In the genomic region with DNA sequence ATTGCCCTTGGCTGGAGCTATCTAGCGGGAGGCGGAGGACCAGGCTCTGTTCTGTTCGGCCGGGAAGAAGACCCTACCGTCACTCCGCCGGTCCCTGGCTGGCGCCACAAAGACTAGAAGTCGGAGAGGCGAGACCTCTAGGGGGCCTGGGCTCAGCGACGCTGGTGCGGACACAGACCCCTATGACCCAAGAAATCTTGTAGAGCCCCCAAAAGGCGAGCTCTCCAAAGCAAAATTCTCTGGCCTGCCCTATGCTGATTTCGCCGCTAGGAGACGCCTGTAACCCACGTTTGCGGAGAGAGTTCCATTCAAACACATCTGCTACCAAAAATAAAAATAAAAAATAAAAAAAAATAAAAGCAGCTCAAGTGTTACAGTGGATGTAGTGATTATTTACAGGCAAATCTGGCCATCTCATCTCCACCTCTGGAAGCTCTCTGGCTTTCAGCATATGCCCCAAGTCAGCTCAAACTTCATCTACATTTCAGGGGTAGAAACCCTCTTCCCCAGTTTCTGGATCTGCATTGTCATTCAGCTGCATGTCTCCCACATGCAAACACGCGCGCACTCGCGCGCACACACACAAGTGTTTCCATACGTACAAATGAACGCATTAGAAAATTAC, we compare ENCODE assay signal across 8 cellular contexts. TPM values are rescaled to one million over a fixed set of nuclear protein-coding genes. Genes with fewer than 3 reads are reported as not detected.
A peak's percentile ranks its signal among the peaks of the same experiment; 100 is the strongest.
DNase-seq lines count a peak whose midpoint lies in the region; ATAC-seq, FAIRE-seq and TF ChIP-seq lines count a peak whose summit lies in the region.
"Had no signal": no experiment of that assay in that cellular context is flagged by ENCODE, and none has a peak within 500 bp of the region (broad histone marks: within the 10 kb centered on the region; RNA-seq: fewer than 3 reads in every experiment).

No MANE protein-coding gene starts in this region.

- TF ChIP-seq POLR2A in K562 (conservative IDR thresholded peaks at IDR 0.05) = no peak

- peak; percentile 56 to 70 (median 66) for TF ChIP-seq CTCF in K562 (IDR thresholded peaks at IDR 0.05 in 2 of 3, conservative IDR thresholded peaks at IDR 0.05 in 1 of 3; ENCODE audit: insufficient read depth in 2 of 3, low read depth in 1 of 3, low read length in 3 of 3)

- peak; percentile 84 for DNase-seq in ELF-1 (ENCODE audit: low read depth, low spot score)
- DNase-seq in NCI-H2107 (lab: John Stamatoyannopoulos, UW) = peak; percentile 6
- DNase-seq in K562 (ENCODE audit: extremely low read depth in 1 of 4, low spot score in 3 of 4) = peak in 3 of 4 experiments; percentile 23 to 46 (median 28)
- peak; percentile 93 for DNase-seq in inferior parietal cortex (ENCODE audit: extremely low spot score)
- peak in 47 of 49 donors; percentile 10 to 89 (median 62) for DNase-seq in substantia nigra (lab: John Stamatoyannopoulos, UW)
- no peak for DNase-seq in cerebellum (ENCODE audit: low spot score)

- no peak overlapping the region for H3K27ac ChIP-seq in K562 (ENCODE audit: extremely low read depth, low read depth, low read length)
- peak overlapping the region; percentile 95 for H3K27ac ChIP-seq in substantia nigra (ENCODE audit: low read depth, low read length, poor library complexity, severe bottlenecking)

- H2AFZ ChIP-seq in K562 (ENCODE audit: low read depth, low read length) = no peak overlapping the region

- FAIRE-seq in K562 (lab: Jason Lieb, UNC) = no peak

- no peak overlapping the region for H3K4me2 ChIP-seq in K562 (ENCODE audit: insufficient read depth, low read length)

- peak; percentile 58 to 67 for TF ChIP-seq RAD21 in K562 (CRISPR knock-in tag; conservative IDR thresholded peaks at IDR 0.05 in 1 of 2, IDR thresholded peaks at IDR 0.05 in 1 of 2)

- POLR2A ChIA-PET in K562 (lab: Yijun Ruan, JAX) = no interaction called here

- WGBS in K562 (ENCODE audit: insufficient coverage, low coverage, missing lambda C conversion rate) = 3% methylated on average over 27 of the region's 27 CpGs

- no peak overlapping the region for H3K9ac ChIP-seq in K562 (ENCODE audit: insufficient read depth in 1 of 2, low read depth in 2 of 2, low read length in 2 of 2)

- no peaks in the 10 kb centered on the region for H3K79me2 ChIP-seq in K562 (ENCODE audit: control insufficient read depth, insufficient read depth, low read length)

- BruUV-seq in K562 (replicated peaks; lab: Mats Ljungman, UMichigan) = no TSS peak

- peaks cover 0 to 22% of the 10 kb centered on the region in 2 experiments; a peak in 2 of 5 replicates for H3K4me1 ChIP-seq in K562 (replicated peaks in 1 of 2; ENCODE audit: control insufficient read depth in 2 of 2, insufficient read depth in 2 of 2, low read length in 2 of 2)

- no peaks in the 10 kb centered on the region for H3K27me3 ChIP-seq in K562 (ENCODE audit: control insufficient read depth in 2 of 2, insufficient read depth in 2 of 2, low read length in 2 of 2)

- intact Hi-C loops in K562 (cut with micrococcal nuclease) = loop anchor here (5.0 kb wide), 1 partner anchor 451 kb away; no protein-coding TSS in a partner anchor

- in situ Hi-C loops in K562 (cut with MboI) = no loop called here

- ATAC-seq in GM21576 (IDR thresholded peaks at IDR 0.05; ENCODE audit: unreplicated experiment) = peak; percentile 62
- peak; percentile 69 for ATAC-seq in K562

- H3K9me3 ChIP-seq in K562 (replicated peaks; ENCODE audit: control insufficient read depth, insufficient read depth, low read depth, low read length) = no peaks in the 10 kb centered on the region

- H4K20me1 ChIP-seq in K562 (replicated peaks; ENCODE audit: control insufficient read depth, insufficient read depth, low read length) = no peaks in the 10 kb centered on the region

- no peak for TF ChIP-seq EP300 in K562 (IDR thresholded peaks at IDR 0.05; ENCODE audit: low read length)

- no peak overlapping the region for H3K4me3 ChIP-seq in K562

- CTCF ChIA-PET in K562 (lab: Yijun Ruan, JAX; ENCODE audit: low intra/inter-chr PET ratio) = no interaction called here

- H3K9me1 ChIP-seq in K562 (ENCODE audit: control insufficient read depth, insufficient read depth, low read length) = no peaks in the 10 kb centered on the region

- H3K36me3 ChIP-seq in K562 (ENCODE audit: control insufficient read depth, insufficient read depth, low read length) = no peaks in the 10 kb centered on the region

TF ChIP-seq in K562, 482 proteins besides CTCF, POLR2A, EP300 and RAD21 (continues in another document):
- TF ChIP-seq C11orf30 (IDR thresholded peaks at IDR 0.05; ENCODE audit: low read depth) (peak; percentile 18; the same call in 1 of the 2 replicates), HMG20A (CRISPR knock-in tag; conservative IDR thresholded peaks at IDR 0.05) (no peak), ZNF224 (CRISPR knock-in tag; IDR thresholded peaks at IDR 0.05) (no peak), ZNF551 (CRISPR knock-in tag; IDR thresholded peaks at IDR 0.05) (no peak), STAG1 (CRISPR knock-in tag; IDR thresholded peaks at IDR 0.05; ENCODE audit: borderline replicate concordance) (peak; percentile 46; the same call in 1 of the 2 replicates)
- TF ChIP-seq, protein P1, sequence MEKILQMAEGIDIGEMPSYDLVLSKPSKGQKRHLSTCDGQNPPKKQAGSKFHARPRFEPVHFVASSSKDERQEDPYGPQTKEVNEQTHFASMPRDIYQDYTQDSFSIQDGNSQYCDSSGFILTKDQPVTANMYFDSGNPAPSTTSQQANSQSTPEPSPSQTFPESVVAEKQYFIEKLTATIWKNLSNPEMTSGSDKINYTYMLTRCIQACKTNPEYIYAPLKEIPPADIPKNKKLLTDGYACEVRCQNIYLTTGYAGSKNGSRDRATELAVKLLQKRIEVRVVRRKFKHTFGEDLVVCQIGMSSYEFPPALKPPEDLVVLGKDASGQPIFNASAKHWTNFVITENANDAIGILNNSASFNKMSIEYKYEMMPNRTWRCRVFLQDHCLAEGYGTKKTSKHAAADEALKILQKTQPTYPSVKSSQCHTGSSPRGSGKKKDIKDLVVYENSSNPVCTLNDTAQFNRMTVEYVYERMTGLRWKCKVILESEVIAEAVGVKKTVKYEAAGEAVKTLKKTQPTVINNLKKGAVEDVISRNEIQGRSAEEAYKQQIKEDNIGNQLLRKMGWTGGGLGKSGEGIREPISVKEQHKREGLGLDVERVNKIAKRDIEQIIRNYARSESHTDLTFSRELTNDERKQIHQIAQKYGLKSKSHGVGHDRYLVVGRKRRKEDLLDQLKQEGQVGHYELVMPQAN (IDR thresholded peaks at IDR 0.05; ENCODE audit: borderline replicate concordance) = no peak
- TF ChIP-seq, protein P2, sequence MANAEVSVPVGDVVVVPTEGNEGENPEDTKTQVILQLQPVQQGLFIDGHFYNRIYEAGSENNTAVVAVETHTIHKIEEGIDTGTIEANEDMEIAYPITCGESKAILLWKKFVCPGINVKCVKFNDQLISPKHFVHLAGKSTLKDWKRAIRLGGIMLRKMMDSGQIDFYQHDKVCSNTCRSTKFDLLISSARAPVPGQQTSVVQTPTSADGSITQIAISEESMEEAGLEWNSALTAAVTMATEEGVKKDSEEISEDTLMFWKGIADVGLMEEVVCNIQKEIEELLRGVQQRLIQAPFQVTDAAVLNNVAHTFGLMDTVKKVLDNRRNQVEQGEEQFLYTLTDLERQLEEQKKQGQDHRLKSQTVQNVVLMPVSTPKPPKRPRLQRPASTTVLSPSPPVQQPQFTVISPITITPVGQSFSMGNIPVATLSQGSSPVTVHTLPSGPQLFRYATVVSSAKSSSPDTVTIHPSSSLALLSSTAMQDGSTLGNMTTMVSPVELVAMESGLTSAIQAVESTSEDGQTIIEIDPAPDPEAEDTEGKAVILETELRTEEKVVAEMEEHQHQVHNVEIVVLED (CRISPR knock-in tag; IDR thresholded peaks at IDR 0.05) = no peak

RNA-seq across cellular contexts. Expression of a gene that starts 2.4 kb away (rescaled TPM):
- 1.7 and 1.9 TPM in 2 replicates for total RNA-seq in K562 (2011; cell fraction: chromatin; rRNA removed; ENCODE audit: low replicate concordance)
- 1.3 and 2.0 TPM in 2 replicates for total RNA-seq in K562 (2011; cell fraction: nucleolus; rRNA removed)
- total RNA-seq in K562 (2011; cell fraction: nucleoplasm; rRNA removed) = 1.1 and 2.0 TPM in 2 replicates
- 0.33 and 1.4 TPM in 2 replicates for total RNA-seq in K562 (2014; rRNA removed)
- total RNA-seq in K562 (2014; rRNA removed; fragmentation: Illumina TruSeq; extraction: Trizol) = 0.19 and 0.22 TPM in 2 replicates
- 0.29 and 0.41 TPM in 2 replicates for total RNA-seq in K562 (2015; rRNA removed; fragmentation: Illumina TruSeq; extraction: Trizol)
- total RNA-seq in K562 (2021) = 0.40 and 0.55 TPM in 2 replicates
- polyA plus RNA-seq in K562 (2011; rRNA removed) = 0.03 and 0.22 TPM in 2 replicates
- 0.06 and 0.27 TPM in 2 replicates for polyA plus RNA-seq in K562 (2011; cell fraction: cytosol; rRNA removed)
- 0.06 and 0.68 TPM in 2 replicates for polyA plus RNA-seq in K562 (2011; cell fraction: nucleus; rRNA removed)
- 0.74 and 1.1 TPM in 2 replicates for polyA plus RNA-seq in K562 (2012)
- 0.45 and 0.68 TPM in 2 replicates for polyA plus RNA-seq in K562 (2014; fragmentation: Illumina TruSeq; extraction: Trizol)
- polyA plus RNA-seq in K562 (2014; fragmentation: Nextera tagmentation; extraction: Ambion mirVana) = under 1 TPM; 0.04 to 0.11 TPM
- 0.50 and 0.61 TPM in 2 replicates for polyA plus RNA-seq in K562 (2014; rRNA removed)
- polyA minus RNA-seq in K562 (2011; rRNA and poly(A)+ RNA removed) = 0.03 and 0.74 TPM in 2 replicates
- polyA minus RNA-seq in K562 (2011; cell fraction: cytosol; rRNA and poly(A)+ RNA removed) = 0.19 TPM in 1 of 2 replicates, not detected in the other
- polyA minus RNA-seq in K562 (2011; cell fraction: nucleus; rRNA and poly(A)+ RNA removed) = under 0.01 and 0.94 TPM in 2 replicates
- total RNA-seq in cerebellum = 29.9 TPM
- total RNA-seq: activated naive CD4-positive, alpha-beta T cell treated with anti-CD3 and anti-CD28 coated beads, Interleukin-2, amount 50 U/mL, for 72 hours had no signal

Comparison
In these comparisons a context has a peak if more than half of its experiments do, and no peak if none do; other contexts are left out.
1. RNA of a gene that starts 2.4 kb away (total RNA-seq): 29.9 TPM in cerebellum (single experiment); 0.19 to 2.0 TPM in K562; every median in the first group is over 10 times any median in the second.